In genomic region chr5:139636975-139637408, GRCh38 we compare ENCODE assay signal across 8 cellular contexts. TPM values are rescaled to one million over a fixed set of nuclear protein-coding genes. Genes with fewer than 3 reads are reported as not detected.
DNase-seq lines count a peak whose midpoint lies in the region; ATAC-seq and TF ChIP-seq lines count a peak whose summit lies in the region.

No MANE protein-coding gene starts in this region.

- no peak for TF ChIP-seq CTCF in right atrium auricular region (IDR thresholded peaks at IDR 0.05)
- TF ChIP-seq CTCF in NB4 (IDR thresholded peaks at IDR 0.05; ENCODE audit: low read depth, low read length) = no peak
- no peak for TF ChIP-seq CTCF in cardiac fibroblast (IDR thresholded peaks at IDR 0.05; ENCODE audit: low read depth, low read length)

- no peak for TF ChIP-seq POLR2A in NB4 (IDR thresholded peaks at IDR 0.05; ENCODE audit: extremely low read depth, insufficient read length)

- ATAC-seq in left ventricle myocardium superior = no peak
- ATAC-seq in HG03439 (IDR thresholded peaks at IDR 0.05; ENCODE audit: unreplicated experiment) = no peak
- ATAC-seq in sciatic nerve = no peak

- H3K4me1 ChIP-seq in right atrium auricular region (peaks cover 0 to 59% of the 10 kb centered on the region in 2 donors), mucosa of rectum (ENCODE audit: control insufficient read depth in 2 of 2, insufficient read depth in 2 of 2, low read length in 2 of 2) (peaks cover 58 to 60% of the 10 kb centered on the region in 2 donors)

- H3K27me3 ChIP-seq in right atrium auricular region (no peaks in the 10 kb centered on the region), mucosa of rectum (ENCODE audit: control insufficient read depth in 2 of 2, insufficient read depth in 2 of 2, low read length in 2 of 2) (no peaks in the 10 kb centered on the region)

- DNase-seq in right atrium auricular region (ENCODE audit: low spot score) (no peak), left ventricle myocardium superior (no peak), NB4 (ENCODE audit: low read depth) (peak; percentile 68), cardiac fibroblast (ENCODE audit: low read depth in 2 of 2) (peak in 1 of 2 donors; percentile 60), AG20443 (ENCODE audit: low spot score) (no peak), sciatic nerve (ENCODE audit: low spot score) (no peak)

- H3K4me3 ChIP-seq in right atrium auricular region = peak overlapping the region; percentile 44 to 58
- H3K4me3 ChIP-seq in NB4 (ENCODE audit: low read depth, low read length) = peak overlapping the region; percentile 56
- H3K4me3 ChIP-seq in cardiac fibroblast (replicated peaks in 1 of 2; ENCODE audit: low read depth in 2 of 2, low read length in 2 of 2) = peak overlapping the region; percentile 21 to 29
- H3K4me3 ChIP-seq in mucosa of rectum (ENCODE audit: low read length in 2 of 2) = peak overlapping the region; percentile 34 to 71

- H3K36me3 ChIP-seq in right atrium auricular region (no peaks in the 10 kb centered on the region), mucosa of rectum (ENCODE audit: control insufficient read depth in 2 of 2, insufficient read depth in 2 of 2, low read length in 2 of 2) (peaks cover 0 to 4% of the 10 kb centered on the region in 2 donors)

- H3K9ac ChIP-seq in mucosa of rectum (ENCODE audit: low read depth in 1 of 2, low read length in 2 of 2) = peak overlapping the region; percentile 27 to 81

- intact Hi-C loops in left ventricle myocardium superior (cut with micrococcal nuclease) (loop anchor here (5.0 kb wide), 1 partner anchor 50 kb away; no protein-coding TSS in a partner anchor), sciatic nerve (cut with DNase I) (loop anchor here (5.0 kb wide), 1 partner anchor 50 kb away; no protein-coding TSS in a partner anchor)

- H3K27ac ChIP-seq in right atrium auricular region = peak overlapping the region; percentile 93 to 95
- H3K27ac ChIP-seq in mucosa of rectum (ENCODE audit: low read depth in 2 of 2, low read length in 2 of 2) = peak overlapping the region; percentile 96 to 97

- no peaks in the 10 kb centered on the region for H3K9me3 ChIP-seq in right atrium auricular region
- H3K9me3 ChIP-seq in mucosa of rectum (ENCODE audit: control insufficient read depth in 2 of 2, low read length in 2 of 2) = no peaks in the 10 kb centered on the region

RNA-seq across cellular contexts. Expression of gene CXXC5, which starts 11.2 kb away (rescaled TPM):
- total RNA-seq in right atrium auricular region = 10 to 100 TPM; 57.9 to 59.5 TPM
- 75.7 TPM for total RNA-seq in left ventricle myocardium superior
- 62.7 TPM for total RNA-seq in sciatic nerve
